8 cellular contexts compared by ENCODE assay signal in genomic region chr11:250740-251299, GRCh38. TPM values are rescaled to one million over a fixed set of nuclear protein-coding genes. Genes with fewer than 3 reads are reported as not detected.
DNase-seq lines count a peak whose midpoint lies in the region; ATAC-seq and TF ChIP-seq lines count a peak whose summit lies in the region.

No MANE protein-coding gene starts in this region.

- H3K4me3 ChIP-seq in NB4 (ENCODE audit: low read depth, low read length), result no peak overlapping the region
- no peak overlapping the region for H3K4me3 ChIP-seq in effector memory CD4-positive, alpha-beta T cell (ENCODE audit: insufficient read depth, low read depth, low read length, poor library complexity, severe bottlenecking)

- CTCF ChIA-PET in activated CD4-positive, alpha-beta memory T cell treated with anti-CD3 and anti-CD28 coated beads for 36 hours (lab: Charles Lee), result interaction anchor here (0.6 to 3.5 kb wide), 35 partner anchors 9 to 268 kb away, joined by 3 to 57 read pairs (median 5); partner anchors contain the start of genes BET1L, IFITM2, NLRP6 and PGGHG

- TF ChIP-seq POLR2A in NB4 (IDR thresholded peaks at IDR 0.05; ENCODE audit: extremely low read depth, insufficient read length), result no peak

- H3K36me3 ChIP-seq in effector memory CD4-positive, alpha-beta T cell (ENCODE audit: control insufficient read depth, insufficient read depth, low read length), result peaks cover 67% of the 10 kb centered on the region

- no peaks in the 10 kb centered on the region for H3K9me3 Mint-ChIP-seq in activated CD4-positive, alpha-beta memory T cell treated with anti-CD3 and anti-CD28 coated beads for 36 hours
- no peaks in the 10 kb centered on the region for H3K9me3 Mint-ChIP-seq in naive B cell

- peak; percentile 48 for DNase-seq in GDM1 (lab: John Stamatoyannopoulos, UW)
- peak; percentile 72 for DNase-seq in NB4 (ENCODE audit: low read depth)
- DNase-seq in activated CD4-positive, alpha-beta memory T cell treated with anti-CD3 and anti-CD28 coated beads for 36 hours, result peak; percentile 89
- DNase-seq in effector memory CD4-positive, alpha-beta T cell, result peak; percentile 57 to 70 (median 67)
- peak; percentile 74 for DNase-seq in naive B cell
- peak; percentile 72 for DNase-seq in stimulated activated naive CD4-positive, alpha-beta T cell treated with Interleukin-2 at 50 U/mL for 16 hours (lab: John Stamatoyannopoulos, UW)

- no peaks in the 10 kb centered on the region for H3K27me3 Mint-ChIP-seq in activated CD4-positive, alpha-beta memory T cell treated with anti-CD3 and anti-CD28 coated beads for 36 hours
- H3K27me3 Mint-ChIP-seq in naive B cell, result no peaks in the 10 kb centered on the region

- no peak overlapping the region for H3K4me3 Mint-ChIP-seq in activated CD4-positive, alpha-beta memory T cell treated with anti-CD3 and anti-CD28 coated beads for 36 hours
- no peak overlapping the region for H3K4me3 Mint-ChIP-seq in naive B cell

- POLR2A ChIA-PET in activated CD4-positive, alpha-beta memory T cell treated with anti-CD3 and anti-CD28 coated beads for 36 hours (lab: Charles Lee), result interaction anchor here (1.2 kb wide), 1 partner anchor 43 kb away, joined by 4 read pairs; the partner anchor contains the start of genes BET1L and RIC8A

- H3K9me3 ChIP-seq in effector memory CD4-positive, alpha-beta T cell (ENCODE audit: control insufficient read depth, low read length), result no peaks in the 10 kb centered on the region

- peaks cover 21% of the 10 kb centered on the region for H3K4me1 Mint-ChIP-seq in activated CD4-positive, alpha-beta memory T cell treated with anti-CD3 and anti-CD28 coated beads for 36 hours (ENCODE audit: low read depth)
- peaks cover 0 to 7% (median 0%) of the 10 kb centered on the region in 3 donors for H3K4me1 Mint-ChIP-seq in naive B cell

- H3K27me3 ChIP-seq in effector memory CD4-positive, alpha-beta T cell (replicated peaks; ENCODE audit: control insufficient read depth, insufficient read depth, low read length, poor library complexity, severe bottlenecking), result no peaks in the 10 kb centered on the region

- peak; percentile 94 to 99 for ATAC-seq in naive B cell (ENCODE audit: low read depth in 2 of 2)
- no peak for ATAC-seq in HG03196 (IDR thresholded peaks at IDR 0.05; ENCODE audit: unreplicated experiment)
- no peak for ATAC-seq in HG03442 (IDR thresholded peaks at IDR 0.05; ENCODE audit: unreplicated experiment)

- H3K27ac Mint-ChIP-seq in activated CD4-positive, alpha-beta memory T cell treated with anti-CD3 and anti-CD28 coated beads for 36 hours, result peak overlapping the region; percentile 64
- H3K27ac Mint-ChIP-seq in naive B cell, result peak overlapping the region in 4 of 6 donors; percentile 39 to 85 (median 60)

- no peak overlapping the region for H3K27ac ChIP-seq in effector memory CD4-positive, alpha-beta T cell (ENCODE audit: insufficient read depth, low read length, poor library complexity, severe bottlenecking)

- no peaks in the 10 kb centered on the region for H3K4me1 ChIP-seq in effector memory CD4-positive, alpha-beta T cell (ENCODE audit: control insufficient read depth, insufficient read depth, low read length, poor library complexity, severe bottlenecking)

- H3K36me3 Mint-ChIP-seq in activated CD4-positive, alpha-beta memory T cell treated with anti-CD3 and anti-CD28 coated beads for 36 hours, result peaks cover 63% of the 10 kb centered on the region
- peaks cover 6 to 45% of the 10 kb centered on the region in 2 donors for H3K36me3 Mint-ChIP-seq in naive B cell

- intact Hi-C loops in activated CD4-positive, alpha-beta memory T cell treated with anti-CD3 and anti-CD28 coated beads for 36 hours (cut with micrococcal nuclease), result loop anchor here (5.0 kb wide), 2 partner anchors 56 to 106 kb away; partner anchors contain the start of gene IFITM2

- peak; percentile 62 for TF ChIP-seq CTCF in NB4 (IDR thresholded peaks at IDR 0.05; ENCODE audit: low read depth, low read length)

RNA-seq across cellular contexts. Expression of gene PSMD13, which starts 14.0 kb away (rescaled TPM):
- total RNA-seq in activated CD4-positive, alpha-beta memory T cell treated with anti-CD3 and anti-CD28 coated beads for 36 hours, result 100 to 1,000 TPM; 210 to 214 TPM
- 100 to 1,000 TPM; 193 to 258 (median 215) TPM for polyA plus RNA-seq in naive B cell (ENCODE audit: low read depth in 6 of 6)

RNA-seq across cellular contexts. Expression of gene SIRT3, which starts 14.7 kb away (rescaled TPM):
- 10 to 100 TPM; 16.1 to 17.6 TPM for total RNA-seq in activated CD4-positive, alpha-beta memory T cell treated with anti-CD3 and anti-CD28 coated beads for 36 hours
- 10 to 100 TPM in 3 of 6 donors, 1 to 10 TPM in 3; 1.4 to 14.2 (median 8.8) TPM for polyA plus RNA-seq in naive B cell (ENCODE audit: low read depth in 6 of 6)

RNA-seq across cellular contexts. Expression of gene NLRP6, which starts 27.4 kb away (rescaled TPM):
- 1 to 10 TPM in 1 of 2 experiments, under 1 TPM in 1; 0.99 to 1.2 TPM for total RNA-seq in activated CD4-positive, alpha-beta memory T cell treated with anti-CD3 and anti-CD28 coated beads for 36 hours
- 1 to 10 TPM; 1.4 to 3.3 (median 2.2) TPM for polyA plus RNA-seq in naive B cell (ENCODE audit: low read depth in 6 of 6)

RNA-seq across cellular contexts. Expression of gene PGGHG, which starts 38.1 kb away (rescaled TPM):
- total RNA-seq in activated CD4-positive, alpha-beta memory T cell treated with anti-CD3 and anti-CD28 coated beads for 36 hours, result 10 to 100 TPM; 74.3 to 75.0 TPM
- 1 to 10 TPM; 3.4 to 8.3 (median 4.3) TPM for polyA plus RNA-seq in naive B cell (ENCODE audit: low read depth in 6 of 6)

RNA-seq across cellular contexts. Expression of gene RIC8A, which starts 43.3 kb away (rescaled TPM):
- 100 to 1,000 TPM; 100 to 104 TPM for total RNA-seq in activated CD4-positive, alpha-beta memory T cell treated with anti-CD3 and anti-CD28 coated beads for 36 hours
- 10 to 100 TPM; 66.8 to 83.6 (median 72.6) TPM for polyA plus RNA-seq in naive B cell (ENCODE audit: low read depth in 6 of 6)

Comparison
In these comparisons a context has a peak if more than half of its experiments do, and no peak if none do; other contexts are left out.
1. ATAC-seq: peak in naive B cell (2 of 2); none in HG03196 (single experiment) and HG03442 (single experiment).
2. Peak in every context shown above with its lines, with median percentiles within 50 percentile points of each other: DNase-seq.